16 cellular contexts compared by ENCODE assay signal in genomic region chr13:28636078-28636477, GRCh38. TPM values are rescaled to one million over a fixed set of nuclear protein-coding genes. Genes with fewer than 3 reads are reported as not detected.
DNase-seq lines count a peak whose midpoint lies in the region; ATAC-seq and TF ChIP-seq lines count a peak whose summit lies in the region.
"Had no signal": no experiment of that assay in that cellular context is flagged by ENCODE, and none has a peak within 500 bp of the region (broad histone marks: within the 10 kb centered on the region; RNA-seq: fewer than 3 reads in every experiment).

No MANE protein-coding gene starts in this region.

- no peaks in the 10 kb centered on the region for H3K9me3 Mint-ChIP-seq in activated CD4-positive, alpha-beta T cell treated with anti-CD3 and anti-CD28 coated beads for 36 hours (ENCODE audit: low read depth)
- H3K9me3 Mint-ChIP-seq: activated CD4-positive, alpha-beta memory T cell treated with anti-CD3 and anti-CD28 coated beads, Interleukin-2, amount 10 ng/mL, durations not matched to agents 7 days and 5 days; CD4-positive, alpha-beta T cell; IgD-negative memory B cell had no signal

- no peak for TF ChIP-seq CTCF in astrocyte of the cerebellum (IDR thresholded peaks at IDR 0.05; ENCODE audit: low read depth, low read length, missing control alignments)
- TF ChIP-seq CTCF in foreskin fibroblast (IDR thresholded peaks at IDR 0.05; ENCODE audit: low read depth, low read length): no peak

- intact Hi-C loops in activated CD4-positive, alpha-beta T cell treated with anti-CD3 and anti-CD28 coated beads for 36 hours (cut with DNase I, micrococcal nuclease): loop anchor here (1.0 to 10.0 kb wide), 10 partner anchors 23 to 579 kb away; partner anchors contain the start of genes FLT1 (in 1 of the 2) and POMP (in 1 of the 2)

- CTCF ChIA-PET in activated CD4-positive, alpha-beta T cell treated with anti-CD3 and anti-CD28 coated beads for 36 hours (lab: Charles Lee): interaction anchor here (0.6 to 2.1 kb wide), 7 partner anchors 9 to 1379 kb away, joined by 3 to 8 read pairs (median 4); partner anchors contain the start of gene POMP

- no peak overlapping the region for H3K4me3 Mint-ChIP-seq in activated CD4-positive, alpha-beta T cell treated with anti-CD3 and anti-CD28 coated beads for 36 hours
- H3K4me3 Mint-ChIP-seq: activated CD4-positive, alpha-beta memory T cell treated with anti-CD3 and anti-CD28 coated beads, Interleukin-2, amount 10 ng/mL, durations not matched to agents 7 days and 5 days; CD4-positive, alpha-beta T cell had no signal

- in situ Hi-C loops in astrocyte of the cerebellum (cut with HindIII; ENCODE audit: low sequenced_read_pairs): no loop called here

- ATAC-seq in activated CD4-positive, alpha-beta T cell treated with anti-CD3 and anti-CD28 coated beads for 36 hours: no peak

- no peak overlapping the region for H3K27ac Mint-ChIP-seq in activated CD4-positive, alpha-beta T cell treated with anti-CD3 and anti-CD28 coated beads for 36 hours
- H3K27ac Mint-ChIP-seq: activated CD4-positive, alpha-beta memory T cell treated with anti-CD3 and anti-CD28 coated beads, Interleukin-2, amount 10 ng/mL, durations not matched to agents 7 days and 5 days; CD4-positive, alpha-beta T cell had no signal

- DNase-seq in AG08396 (ENCODE audit: low spot score) (peak; percentile 25), HCEC 1CT (peak; percentile 78), astrocyte of the cerebellum (ENCODE audit: low read depth) (peak; percentile 37), foreskin fibroblast (peak; percentile 66 to 79), HK-2 (ENCODE audit: unreplicated experiment) (no peak), T-helper 2 cell (no peak)
- DNase-seq in activated CD4-positive, alpha-beta T cell treated with anti-CD3 and anti-CD28 coated beads for 36 hours: no peak
- no peak for DNase-seq in activated naive CD4-positive, alpha-beta T cell (lab: John Stamatoyannopoulos, UW)
- DNase-seq: activated CD4-positive, CD25-positive, alpha-beta regulatory T cell; activated effector memory CD4-positive, alpha-beta T cell treated with anti-CD3 and anti-CD28 coated beads, Interleukin-2, amount 50 U/mL, for 16 hours; NCI-H1417 treated with DMSO at 0.1 percent for 48 hours; sigmoid colon had no signal

- H3K4me3 ChIP-seq in astrocyte of the cerebellum (ENCODE audit: low read depth, low read length) (no peak overlapping the region), foreskin fibroblast (ENCODE audit: low read depth in 1 of 2, low read length in 2 of 2) (no peak overlapping the region)
- H3K4me3 ChIP-seq: lung, sigmoid colon had no signal

- H3K27me3 Mint-ChIP-seq in activated CD4-positive, alpha-beta T cell treated with anti-CD3 and anti-CD28 coated beads for 36 hours: peaks cover 16% of the 10 kb centered on the region

- POLR2A ChIA-PET in activated CD4-positive, alpha-beta T cell treated with anti-CD3 and anti-CD28 coated beads for 36 hours (lab: Charles Lee): no interaction called here

- no peaks in the 10 kb centered on the region for H3K36me3 Mint-ChIP-seq in activated CD4-positive, alpha-beta T cell treated with anti-CD3 and anti-CD28 coated beads for 36 hours (ENCODE audit: low read depth)
- H3K36me3 Mint-ChIP-seq: IgD-negative memory B cell had no signal

- peaks cover 12% of the 10 kb centered on the region for H3K4me1 Mint-ChIP-seq in activated CD4-positive, alpha-beta T cell treated with anti-CD3 and anti-CD28 coated beads for 36 hours

RNA-seq across cellular contexts. Expression of gene POMP, which starts 22.9 kb away (rescaled TPM):
- 100 to 1,000 TPM; 107 to 132 TPM for total RNA-seq in activated CD4-positive, alpha-beta T cell treated with anti-CD3 and anti-CD28 coated beads for 36 hours

Comparison
In these comparisons a context has a peak if more than half of its experiments do, and no peak if none do; other contexts are left out.
1. DNase-seq: peak in AG08396 (single experiment), HCEC 1CT (single experiment), astrocyte of the cerebellum (single experiment) and foreskin fibroblast (2 of 2); none in HK-2 (single experiment), T-helper 2 cell (0 of 5), activated CD4-positive, alpha-beta T cell treated with anti-CD3 and anti-CD28 coated beads for 36 hours (single experiment) and activated naive CD4-positive, alpha-beta T cell (0 of 4).